In genomic region chr6:13935190-13935880, GRCh38 we compare ENCODE assay signal across 22 cellular contexts. TPM values are rescaled to one million over a fixed set of nuclear protein-coding genes. Genes with fewer than 3 reads are reported as not detected.
"Had no signal": no experiment of that assay in that cellular context is flagged by ENCODE, and none has a peak within 500 bp of the region (broad histone marks: within the 10 kb centered on the region; RNA-seq: fewer than 3 reads in every experiment).

No MANE protein-coding gene starts in this region.

- H2AFZ ChIP-seq: neural progenitor cell had no signal

- FAIRE-seq: endometrium, small intestine had no signal

- H3K27ac ChIP-seq: epithelial cell of prostate, esophagus muscularis mucosa, gastrocnemius medialis, heart right ventricle, left lung, lower lobe of right lung, neural progenitor cell, ovary, right atrium auricular region, suprapubic skin, thyroid gland, upper lobe of left lung, uterus had no signal

- H3K4me2 ChIP-seq: neural progenitor cell had no signal

- H3K9ac ChIP-seq: neural progenitor cell had no signal

- DNase-seq: effector memory CD4-positive, alpha-beta T cell; gastrocnemius medialis; heart right ventricle; hypothalamus; islet precursor cell; left lung; lower lobe of right lung; nucleus accumbens; ovary; small intestine; stimulated activated CD4-positive, alpha-beta T cell treated with anti-CD3 and anti-CD28 coated beads, Interleukin-2, amount 100 ng/mL, for 48 hours; stimulated activated naive CD8-positive, alpha-beta T cell treated with anti-CD3 and anti-CD28 coated beads, Interleukin-15, Interleukin-2, amounts not matched to agents 100 U/mL and 50 U/mL, for 24 hours; thyroid gland; upper lobe of left lung; uterus had no signal

- H3K4me3 ChIP-seq: esophagus muscularis mucosa, gastrocnemius medialis, heart right ventricle, left lung, lower lobe of right lung, neural progenitor cell, ovary, right atrium auricular region, suprapubic skin, thyroid gland, upper lobe of left lung, uterus had no signal

- ATAC-seq: gastrocnemius medialis; heart right ventricle; left lung; lower lobe of right lung; natural killer cell treated with Interleukin-12 subunit alpha and Interleukin-12 subunit beta and Interleukin-15 and Interleukin-18, amount 100 ng/mL, for 72 hours; stimulated activated naive CD8-positive, alpha-beta T cell treated with anti-CD3 and anti-CD28 coated beads, Interleukin-15, Interleukin-2, amounts not matched to agents 100 U/mL and 50 U/mL, for 24 hours had no signal

- H3K4me1 ChIP-seq: esophagus muscularis mucosa, gastrocnemius medialis, left lung, lower lobe of right lung, neural progenitor cell, right atrium auricular region, suprapubic skin, thyroid gland, upper lobe of left lung, uterus had no signal

- H3K27me3 ChIP-seq: neural progenitor cell, ovary, right atrium auricular region, thyroid gland, upper lobe of left lung, uterus had no signal

- H3K9me3 ChIP-seq: esophagus muscularis mucosa, gastrocnemius medialis, left lung, lower lobe of right lung, ovary, right atrium auricular region, suprapubic skin, thyroid gland, upper lobe of left lung, uterus had no signal

- H3K36me3 ChIP-seq: esophagus muscularis mucosa, gastrocnemius medialis, heart right ventricle, left lung, lower lobe of right lung, neural progenitor cell, ovary, right atrium auricular region, suprapubic skin, thyroid gland, upper lobe of left lung, uterus had no signal

RNA-seq across cellular contexts. Expression of gene RNF182, which starts 10.6 kb away (rescaled TPM):
- total RNA-seq: natural killer cell treated with Interleukin-12 subunit alpha and Interleukin-12 subunit beta and Interleukin-15 and Interleukin-18, amount 100 ng/mL, for 72 hours had no signal
